In the genomic region with DNA sequence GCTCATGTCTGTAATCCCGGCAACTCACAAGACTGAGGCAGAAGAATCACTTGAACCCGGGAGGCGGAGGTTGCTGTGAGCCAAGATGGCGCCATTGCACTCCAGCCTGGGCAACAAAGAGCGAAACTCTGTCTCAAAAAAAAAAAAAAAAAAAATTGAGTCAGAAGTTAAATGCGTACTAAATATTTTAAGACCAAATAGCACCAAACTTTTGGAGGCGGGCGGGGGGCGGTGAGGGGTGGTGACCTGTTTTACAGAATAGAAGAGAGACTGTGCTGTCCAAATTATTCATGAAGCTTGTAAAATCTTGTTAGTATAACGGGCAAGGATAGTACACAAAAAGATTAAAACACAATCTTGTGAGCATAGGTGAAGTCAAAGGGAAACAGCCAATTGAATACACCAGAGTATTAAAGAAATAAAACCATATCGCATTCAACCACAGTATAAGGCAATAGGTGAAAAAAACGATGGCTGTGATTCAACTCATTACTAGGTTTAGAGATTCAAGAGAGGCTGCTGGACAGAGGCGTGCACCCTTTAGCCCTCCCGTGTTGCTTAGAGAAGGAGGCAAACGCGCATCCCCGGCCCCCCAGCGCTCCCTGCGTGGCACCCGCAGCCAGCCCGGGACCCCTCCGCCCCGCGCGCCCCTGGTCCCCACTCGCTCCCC, we compare ENCODE assay signal across 8 cellular contexts. TPM values are rescaled to one million over a fixed set of nuclear protein-coding genes. Genes with fewer than 3 reads are reported as not detected.
DNase-seq lines count a peak whose midpoint lies in the region; ATAC-seq and TF ChIP-seq lines count a peak whose summit lies in the region.

No MANE protein-coding gene starts in this region.

- H3K27ac ChIP-seq in OCI-LY3 (ENCODE audit: low read length) (peak overlapping the region; percentile 76), colonic mucosa (peak overlapping the region; percentile 97), mesendoderm (ENCODE audit: low read depth, low read length) (peak overlapping the region; percentile 78), urinary bladder (ENCODE audit: low read depth) (peak overlapping the region; percentile 99)

- no peak overlapping the region for H3K23ac ChIP-seq in mesendoderm (ENCODE audit: low read length)

- peaks cover 49% of the 10 kb centered on the region for H3K36me3 Mint-ChIP-seq in activated T-cell treated with anti-CD3 and anti-CD28 coated beads, Interleukin-2, amount 50 U/mL, for 4 hours (ENCODE audit: insufficient read depth)

- no peak overlapping the region for H2AK5ac ChIP-seq in mesendoderm (ENCODE audit: low read length)

- H3K4me2 ChIP-seq in OCI-LY3 (ENCODE audit: low read length) (peak overlapping the region; percentile 77), mesendoderm (ENCODE audit: low read length) (peak overlapping the region; percentile 29)

- peak overlapping the region; percentile 76 for H3K9ac ChIP-seq in OCI-LY3 (ENCODE audit: low read length)
- H3K9ac ChIP-seq in colonic mucosa (ENCODE audit: low read depth in 2 of 2, low read length in 2 of 2): peak overlapping the region; percentile 80 to 86
- H3K9ac ChIP-seq in mesendoderm (ENCODE audit: low read length): peak overlapping the region; percentile 87

- H2BK15ac ChIP-seq in mesendoderm (replicated peaks; ENCODE audit: low read depth): no peak overlapping the region

- peak overlapping the region; percentile 91 for H2AFZ ChIP-seq in OCI-LY3 (ENCODE audit: low read depth, low read length)

- ATAC-seq in activated T-cell treated with anti-CD3 and anti-CD28 coated beads, Interleukin-2, amount 50 U/mL, for 4 hours: peak; percentile 4 to 7
- ATAC-seq in HG02885 (IDR thresholded peaks at IDR 0.05; ENCODE audit: poor library complexity, unreplicated experiment): no peak

- H4K8ac ChIP-seq in mesendoderm (ENCODE audit: low read depth, low read length): no peak overlapping the region

- H3K9me3 Mint-ChIP-seq in activated T-cell treated with anti-CD3 and anti-CD28 coated beads, Interleukin-2, amount 50 U/mL, for 4 hours: peaks cover 24% of the 10 kb centered on the region

- no CpG with 5 or more reads among the region's 26 CpGs for WGBS in mesendoderm (ENCODE audit: extremely low coverage, insufficient coverage, low lambda C conversion rate)
- WGBS in urinary bladder: 13% methylated on average over 26 of the region's 26 CpGs

- H4K5ac ChIP-seq in mesendoderm (ENCODE audit: low read length): no peak overlapping the region

- H2BK120ac ChIP-seq in mesendoderm (ENCODE audit: low read depth, low read length): no peak overlapping the region

- H3K4ac ChIP-seq in mesendoderm (ENCODE audit: low read depth, low read length): peak overlapping the region; percentile 8

- no peak overlapping the region for H2BK5ac ChIP-seq in mesendoderm (ENCODE audit: low read length)

- peaks cover 73% of the 10 kb centered on the region for H3K36me3 ChIP-seq in OCI-LY3 (replicated peaks; ENCODE audit: low read depth, low read length)
- no peaks in the 10 kb centered on the region for H3K36me3 ChIP-seq in colonic mucosa
- H3K36me3 ChIP-seq in mesendoderm (ENCODE audit: control insufficient read depth, insufficient read depth, low read length): no peaks in the 10 kb centered on the region
- peaks cover 4% of the 10 kb centered on the region for H3K36me3 ChIP-seq in urinary bladder (ENCODE audit: insufficient read depth)

- DNase-seq in activated T-cell treated with anti-CD3 and anti-CD28 coated beads, Interleukin-2, amount 50 U/mL, for 4 hours: no peak
- DNase-seq in activated T-cell treated with anti-CD3 and anti-CD28 coated beads, Interleukin-2, amount 50 U/mL, for 48 hours: no peak
- DNase-seq in colonic mucosa (no peak), mesendoderm (no peak), KG1 (lab: John Stamatoyannopoulos, UW) (no peak)

- no peaks in the 10 kb centered on the region for H4K20me1 ChIP-seq in OCI-LY3 (ENCODE audit: insufficient read depth, low read length)

- peak overlapping the region; percentile 13 for H3K18ac ChIP-seq in mesendoderm (ENCODE audit: low read length)

- H3K4me3 ChIP-seq in OCI-LY3 (ENCODE audit: low read length): peak overlapping the region; percentile 86
- H3K4me3 ChIP-seq in colonic mucosa: peak overlapping the region; percentile 70
- H3K4me3 ChIP-seq in mesendoderm (ENCODE audit: low read length): peak overlapping the region; percentile 92
- H3K4me3 ChIP-seq in urinary bladder (ENCODE audit: low read depth, low read length): peak overlapping the region; percentile 98

- peaks cover 2% of the 10 kb centered on the region for H3K79me1 ChIP-seq in mesendoderm (ENCODE audit: low read length)

- H3K27me3 ChIP-seq in OCI-LY3 (ENCODE audit: low read depth, low read length) (no peaks in the 10 kb centered on the region), colonic mucosa (no peaks in the 10 kb centered on the region), mesendoderm (ENCODE audit: insufficient read depth, low read length, poor library complexity) (no peaks in the 10 kb centered on the region)

- no peaks in the 10 kb centered on the region for H3K27me3 Mint-ChIP-seq in activated T-cell treated with anti-CD3 and anti-CD28 coated beads, Interleukin-2, amount 50 U/mL, for 4 hours (ENCODE audit: low read depth)

- H3K79me2 ChIP-seq in OCI-LY3 (ENCODE audit: low read length) (peaks cover 23% of the 10 kb centered on the region), mesendoderm (ENCODE audit: control insufficient read depth, insufficient read depth, low read length) (no peaks in the 10 kb centered on the region)

- H3K4me1 Mint-ChIP-seq in activated T-cell treated with anti-CD3 and anti-CD28 coated beads, Interleukin-2, amount 50 U/mL, for 4 hours (ENCODE audit: low read depth): peaks cover 21% of the 10 kb centered on the region

- H3K4me1 ChIP-seq in OCI-LY3 (ENCODE audit: low read length) (no peaks in the 10 kb centered on the region), colonic mucosa (no peaks in the 10 kb centered on the region), mesendoderm (ENCODE audit: control insufficient read depth, low read depth, low read length) (no peaks in the 10 kb centered on the region), urinary bladder (ENCODE audit: insufficient read depth) (peaks cover 1% of the 10 kb centered on the region)

- peak overlapping the region; percentile 93 for H3K4me3 Mint-ChIP-seq in activated T-cell treated with anti-CD3 and anti-CD28 coated beads, Interleukin-2, amount 50 U/mL, for 4 hours

- H3K9me3 ChIP-seq in OCI-LY3 (ENCODE audit: insufficient read depth, low read length) (peaks cover 45% of the 10 kb centered on the region; the same call in 1 of the 2 replicates), colonic mucosa (no peaks in the 10 kb centered on the region)

- no peak for TF ChIP-seq CTCF in OCI-LY3 (IDR thresholded peaks at IDR 0.05; ENCODE audit: low read depth, low read length)
- TF ChIP-seq CTCF in colonic mucosa (IDR thresholded peaks at IDR 0.05): no peak

- intact Hi-C loops in colonic mucosa (cut with DNase I): loop anchor here (5.0 kb wide), 1 partner anchor 47 kb away; a partner anchor contains a TSS

- H3K56ac ChIP-seq in mesendoderm (ENCODE audit: low read length): peak overlapping the region; percentile 97

RNA-seq across cellular contexts. Expression of a gene that starts 0.6 kb away (rescaled TPM):
- 1 to 10 TPM; 1.4 to 1.6 (median 1.6) TPM for total RNA-seq in activated T-cell treated with anti-CD3 and anti-CD28 coated beads, Interleukin-2, amount 50 U/mL, for 4 hours
- total RNA-seq in colonic mucosa (1 to 10 TPM; 1.0 to 1.3 TPM), urinary bladder (7.3 TPM)
- polyA plus RNA-seq in mesendoderm (2013, experiment 1 of 2): 0.67 TPM
- polyA plus RNA-seq in mesendoderm (2013, experiment 2 of 2): 0.67 TPM
- 0.90 TPM for polyA plus RNA-seq in urinary bladder

RNA-seq across cellular contexts. Expression of a gene that starts 0.9 kb away (rescaled TPM):
- total RNA-seq in activated T-cell treated with anti-CD3 and anti-CD28 coated beads, Interleukin-2, amount 50 U/mL, for 4 hours: 1 to 10 TPM; 2.4 to 3.5 (median 2.6) TPM
- total RNA-seq in colonic mucosa (1 to 10 TPM; 2.7 to 4.1 TPM), urinary bladder (18.3 TPM)
- polyA plus RNA-seq in mesendoderm (2013, experiment 1 of 2): 6.3 TPM
- polyA plus RNA-seq in mesendoderm (2013, experiment 2 of 2): 6.5 TPM
- polyA plus RNA-seq in urinary bladder: 10.8 TPM

RNA-seq across cellular contexts. Expression of a gene that starts 48.8 kb away (rescaled TPM):
- 10 to 100 TPM; 10.4 to 15.0 (median 13.4) TPM for total RNA-seq in activated T-cell treated with anti-CD3 and anti-CD28 coated beads, Interleukin-2, amount 50 U/mL, for 4 hours
- total RNA-seq in colonic mucosa (10 to 100 TPM in 1 of 2 donors, 1 to 10 TPM in 1; 9.4 to 15.6 TPM), urinary bladder (49.9 TPM)
- 12.8 TPM for polyA plus RNA-seq in mesendoderm (2013, experiment 1 of 2)
- polyA plus RNA-seq in mesendoderm (2013, experiment 2 of 2): 13.4 TPM
- polyA plus RNA-seq in urinary bladder: 17.0 TPM

RNA-seq across cellular contexts. Expression of a gene that starts 51.8 kb away (rescaled TPM):
- total RNA-seq in activated T-cell treated with anti-CD3 and anti-CD28 coated beads, Interleukin-2, amount 50 U/mL, for 4 hours: 10 to 100 TPM; 17.7 to 19.8 (median 18.0) TPM
- 10 to 100 TPM; 13.3 to 15.5 TPM for total RNA-seq in colonic mucosa
- polyA plus RNA-seq in mesendoderm (2013, experiment 1 of 2): 13.7 TPM
- polyA plus RNA-seq in mesendoderm (2013, experiment 2 of 2): 13.3 TPM
- 50.1 TPM for total RNA-seq in urinary bladder
- polyA plus RNA-seq in urinary bladder: 11.5 TPM
